In genomic region chr7:122663733-122664132, GRCh38 we compare ENCODE assay signal across 8 cellular contexts. TPM values are rescaled to one million over a fixed set of nuclear protein-coding genes. Genes with fewer than 3 reads are reported as not detected.
"Had no signal": no experiment of that assay in that cellular context is flagged by ENCODE, and none has a peak within 500 bp of the region (broad histone marks: within the 10 kb centered on the region; RNA-seq: fewer than 3 reads in every experiment).

No MANE protein-coding gene starts in this region.

- DNase-seq: GDM1, GF-D8 had no signal

- FAIRE-seq: G401.6, GM12891, GM12892, GM18507, GM19239 had no signal

RNA-seq across cellular contexts. Expression of gene RNF133, which starts 35.2 kb away (rescaled TPM):
- total RNA-seq: G401 had no signal

RNA-seq across cellular contexts. Expression of gene RNF148, which starts 39.0 kb away (rescaled TPM):
- total RNA-seq: G401 had no signal
